ENCODE assay signal across 8 cellular contexts in genomic region chr6:3258720-3259490, GRCh38. TPM values are rescaled to one million over a fixed set of nuclear protein-coding genes. Genes with fewer than 3 reads are reported as not detected.
DNase-seq lines count a peak whose midpoint lies in the region; ATAC-seq and TF ChIP-seq lines count a peak whose summit lies in the region.

PSMG4 (plus strand) TSS chr6:3258947; CDS start chr6:3259023, 76 bp downstream.

- TF ChIP-seq POLR2A in suprapubic skin (IDR thresholded peaks at IDR 0.05): no peak

- H3K36me3 ChIP-seq in suprapubic skin: peaks cover 5% of the 10 kb centered on the region

- no peaks in the 10 kb centered on the region for H3K9me3 ChIP-seq in suprapubic skin

- 4% methylated on average over 5 of the region's 80 CpGs for WGBS in suprapubic skin

- peak; percentile 74 for ATAC-seq in HG02588 (IDR thresholded peaks at IDR 0.05; ENCODE audit: unreplicated experiment)
- peak; percentile 94 for ATAC-seq in omental fat pad (ENCODE audit: low FRiP score)

- H3K36me3 Mint-ChIP-seq in activated naive CD4-positive, alpha-beta T cell treated with anti-CD3 and anti-CD28 coated beads, Interleukin-2, amount 50 U/mL, for 24 hours: peaks cover 4% of the 10 kb centered on the region

- peak within 1 kb of the TSS; percentile 99 for H3K27ac Mint-ChIP-seq in activated naive CD4-positive, alpha-beta T cell treated with anti-CD3 and anti-CD28 coated beads, Interleukin-2, amount 50 U/mL, for 24 hours

- peaks cover 38% of the 10 kb centered on the region for H3K4me1 ChIP-seq in suprapubic skin

- no peaks in the 10 kb centered on the region for H3K27me3 ChIP-seq in suprapubic skin

- H3K9me3 Mint-ChIP-seq in activated naive CD4-positive, alpha-beta T cell treated with anti-CD3 and anti-CD28 coated beads, Interleukin-2, amount 50 U/mL, for 24 hours: no peaks in the 10 kb centered on the region

- H3K4me1 Mint-ChIP-seq in activated naive CD4-positive, alpha-beta T cell treated with anti-CD3 and anti-CD28 coated beads, Interleukin-2, amount 50 U/mL, for 24 hours: peaks cover 39% of the 10 kb centered on the region

- CTCF ChIA-PET in GM10248 (lab: Yijun Ruan, JAX): interaction anchor here (1.1 to 5.0 kb wide), 9 partner anchors 7 to 474 kb away, joined by 3 to 36 read pairs (median 4); partner anchors contain the start of gene TUBB2A

- no peak for TF ChIP-seq EP300 in suprapubic skin (IDR thresholded peaks at IDR 0.05)

- DNase-seq in GM10248 (ENCODE audit: extremely low spot score): peak; percentile 99
- DNase-seq in NCI-H1092 treated with DMSO at 0.1 percent for 48 hours (lab: John Stamatoyannopoulos, UW): peak; percentile 39
- peak; percentile 86 for DNase-seq in SKM-1 (lab: John Stamatoyannopoulos, UW; ENCODE audit: unreplicated experiment)
- DNase-seq in glomerular endothelial cell (ENCODE audit: extremely low read depth, low read depth, low spot score): no peak
- peak; percentile 79 for DNase-seq in omental fat pad (ENCODE audit: low spot score)
- DNase-seq in suprapubic skin (ENCODE audit: low spot score in 2 of 2): peak; percentile 97

- H3K27ac ChIP-seq in suprapubic skin: peak within 1 kb of the TSS; percentile 82

- POLR2A ChIA-PET in GM10248 (lab: Yijun Ruan, JAX): no interaction called here

- no peak for TF ChIP-seq CTCF in GM10248 (IDR thresholded peaks at IDR 0.05; ENCODE audit: control extremely low read depth, extremely low read depth, low read depth, missing control alignments)
- no peak for TF ChIP-seq CTCF in omental fat pad (IDR thresholded peaks at IDR 0.05)
- TF ChIP-seq CTCF in suprapubic skin (IDR thresholded peaks at IDR 0.05): no peak

- H3K4me3 Mint-ChIP-seq in activated naive CD4-positive, alpha-beta T cell treated with anti-CD3 and anti-CD28 coated beads, Interleukin-2, amount 50 U/mL, for 24 hours: peak within 1 kb of the TSS; percentile 99

- peak within 1 kb of the TSS; percentile 96 for H3K4me3 ChIP-seq in suprapubic skin

- no peaks in the 10 kb centered on the region for H3K27me3 Mint-ChIP-seq in activated naive CD4-positive, alpha-beta T cell treated with anti-CD3 and anti-CD28 coated beads, Interleukin-2, amount 50 U/mL, for 24 hours

RNA-seq across cellular contexts. Expression of gene PSMG4, which starts in this region (rescaled TPM):
- total RNA-seq in glomerular endothelial cell: 30.5 and 43.3 TPM in 2 replicates
- 10 to 100 TPM in 3 of 4 donors, 1 to 10 TPM in 1; 6.8 to 25.2 (median 23.3) TPM for total RNA-seq in omental fat pad
- 10 to 100 TPM; 11.4 to 32.6 (median 21.1) TPM for total RNA-seq in suprapubic skin
